In genomic region chr2:48147719-48148118, GRCh38 we compare ENCODE assay signal across 21 cellular contexts.
DNase-seq lines count a peak whose midpoint lies in the region; ATAC-seq, FAIRE-seq and TF ChIP-seq lines count a peak whose summit lies in the region.
"Had no signal": no experiment of that assay in that cellular context is flagged by ENCODE, and none has a peak within 500 bp of the region (broad histone marks: within the 10 kb centered on the region; RNA-seq: fewer than 3 reads in every experiment).

No MANE protein-coding gene starts in this region.

- TF ChIP-seq EP300 in HepG2 (IDR thresholded peaks at IDR 0.05; ENCODE audit: low read depth in 2 of 2, low read length in 2 of 2): no peak
- no peak for TF ChIP-seq EP300 in HepG2 (CRISPR knock-in tag; IDR thresholded peaks at IDR 0.05; ENCODE audit: borderline replicate concordance)

- no peak overlapping the region for H3K4me2 ChIP-seq in HepG2 (ENCODE audit: low read depth, low read length)
- H3K4me2 ChIP-seq: A549, BLaER1 had no signal

- TF ChIP-seq POLR2A in right lobe of liver (IDR thresholded peaks at IDR 0.05) (no peak), HepG2 (IDR thresholded peaks at IDR 0.05; ENCODE audit: insufficient read depth in 1 of 2, low read depth in 2 of 2, low read length in 2 of 2) (no peak)

- in situ Hi-C loops in HepG2 (cut with HindIII; ENCODE audit: extremely low pct_ligation_motif_present, low pct_unique_long_range_greater_than_20kb): no loop called here

- H4K20me1 ChIP-seq in HepG2 (ENCODE audit: insufficient read depth, low read length): no peaks in the 10 kb centered on the region
- H4K20me1 ChIP-seq: BLaER1 had no signal

- no peaks in the 10 kb centered on the region for H3K9me3 Mint-ChIP-seq in MCF 10A (ENCODE audit: unreplicated experiment)
- H3K9me3 Mint-ChIP-seq: HFFc6 had no signal

- H3K4me3 Mint-ChIP-seq in MCF 10A (ENCODE audit: unreplicated experiment): no peak overlapping the region
- H3K4me3 Mint-ChIP-seq: CD14-positive monocyte; CD4-positive, alpha-beta memory T cell; HFFc6 had no signal

- no peaks in the 10 kb centered on the region for H3K4me1 Mint-ChIP-seq in MCF 10A (ENCODE audit: insufficient read depth, unreplicated experiment)

- H3K27me3 Mint-ChIP-seq in MCF 10A (ENCODE audit: insufficient read depth, unreplicated experiment): no peaks in the 10 kb centered on the region
- H3K27me3 Mint-ChIP-seq: CD4-positive, alpha-beta memory T cell had no signal

- no peak overlapping the region for H2AFZ ChIP-seq in HepG2 (ENCODE audit: low read length)

- H3K27ac Mint-ChIP-seq in MCF 10A (ENCODE audit: low read depth, unreplicated experiment): no peak overlapping the region
- H3K27ac Mint-ChIP-seq: CD14-positive monocyte, HFFc6 had no signal

- DNase-seq in right lobe of liver: no peak
- no peak for DNase-seq in HepG2 (ENCODE audit: low spot score)
- peak; percentile 61 for DNase-seq in OCI-M1 (lab: John Stamatoyannopoulos, UW)
- DNase-seq in MCF 10A (ENCODE audit: unreplicated experiment): no peak
- no peak for DNase-seq in NCI-H1417 (lab: John Stamatoyannopoulos, UW)
- DNase-seq in HK-2 (ENCODE audit: unreplicated experiment): no peak
- DNase-seq: CD4-positive, alpha-beta memory T cell; DMS153; DMS79; GF-D8; GOT3; H7; HFFc6; IMR-90 had no signal

- no peaks in the 10 kb centered on the region for H3K9me3 ChIP-seq in right lobe of liver
- H3K9me3 ChIP-seq in HepG2 (ENCODE audit: low read length): no peaks in the 10 kb centered on the region
- H3K9me3 ChIP-seq: A549, BLaER1 had no signal

- H3K27ac ChIP-seq in right lobe of liver: peak overlapping the region in 2 of 3 donors; percentile 25 to 41
- no peak overlapping the region for H3K27ac ChIP-seq in HepG2 (ENCODE audit: extremely low read length, insufficient read depth, low read length)
- H3K27ac ChIP-seq: 22Rv1, A549, BLaER1 had no signal

- intact Hi-C loops in right lobe of liver (cut with DNase I) (no loop called here), HepG2 (cut with micrococcal nuclease; ENCODE audit: unreplicated experiment) (no loop called here), MCF 10A (cut with micrococcal nuclease) (no loop called here)

- H3K4me1 ChIP-seq in right lobe of liver: peaks cover 0 to 11% (median 0%) of the 10 kb centered on the region in 4 donors
- peaks cover 24% of the 10 kb centered on the region for H3K4me1 ChIP-seq in HepG2 (ENCODE audit: insufficient read depth, low read length)
- H3K4me1 ChIP-seq: A549 had no signal

- H3K79me2 ChIP-seq in HepG2 (ENCODE audit: insufficient read depth, low read length): no peaks in the 10 kb centered on the region

- no peak for TF ChIP-seq RAD21 in HepG2 (CRISPR knock-in tag; IDR thresholded peaks at IDR 0.05)

- H3K27me3 ChIP-seq in right lobe of liver (no peaks in the 10 kb centered on the region), HepG2 (ENCODE audit: control insufficient read depth in 1 of 2, insufficient read depth in 2 of 2, low read length in 2 of 2) (no peaks in the 10 kb centered on the region)
- H3K27me3 ChIP-seq: BLaER1 had no signal

- H3K4me3 ChIP-seq in right lobe of liver: no peak overlapping the region
- no peak overlapping the region for H3K4me3 ChIP-seq in HepG2 (replicated peaks in 1 of 3; ENCODE audit: insufficient read depth in 1 of 3, low read depth in 2 of 3, low read length in 3 of 3)
- H3K4me3 ChIP-seq: A549, BLaER1 had no signal

- POLR2A ChIA-PET in HepG2 (lab: Yijun Ruan, JAX): no interaction called here
- POLR2A ChIA-PET in MCF 10A (lab: Yijun Ruan, JAX): no interaction called here

- CTCF ChIA-PET in HepG2 (lab: Yijun Ruan, JAX; ENCODE audit: low intra/inter-chr PET ratio, low total read pairs) (no interaction called here), MCF 10A (lab: Yijun Ruan, JAX) (interaction anchor here (0.6 kb wide), 1 partner anchor 58 kb away, joined by 3 read pairs; no protein-coding TSS in a partner anchor)

- H3K36me3 ChIP-seq in right lobe of liver: no peaks in the 10 kb centered on the region
- no peaks in the 10 kb centered on the region for H3K36me3 ChIP-seq in HepG2 (replicated peaks in 1 of 2; ENCODE audit: control insufficient read depth in 1 of 2, insufficient read depth in 2 of 2, low read length in 2 of 2)
- H3K36me3 ChIP-seq: BLaER1 had no signal

- BruUV-seq in HepG2 (replicated peaks; lab: Mats Ljungman, UMichigan): no TSS peak
- no TSS peak for BruUV-seq in MCF 10A (replicated peaks; lab: Mats Ljungman, UMichigan)

- no peaks in the 10 kb centered on the region for H3K36me3 Mint-ChIP-seq in MCF 10A (ENCODE audit: insufficient read depth, unreplicated experiment)
- H3K36me3 Mint-ChIP-seq: CD4-positive, alpha-beta memory T cell had no signal

- H3K9ac ChIP-seq in HepG2 (ENCODE audit: insufficient read depth, low read depth, low read length): no peak overlapping the region
- H3K9ac ChIP-seq: BLaER1 had no signal

- FAIRE-seq in HepG2 (lab: Jason Lieb, UNC) (no peak), endometrium (lab: Jason Lieb, UNC) (peak; percentile 63)

- ATAC-seq in right lobe of liver (peak; percentile 72 to 90 (median 85)), HepG2 (no peak), HG02623 (IDR thresholded peaks at IDR 0.05; ENCODE audit: unreplicated experiment) (no peak)
- ATAC-seq: A549, HCT116 had no signal

- TF ChIP-seq CTCF in right lobe of liver (IDR thresholded peaks at IDR 0.05): no peak
- no peak for TF ChIP-seq CTCF in HepG2 (CRISPR knock-in tag; IDR thresholded peaks at IDR 0.05)
- TF ChIP-seq CTCF in MCF 10A (IDR thresholded peaks at IDR 0.05; ENCODE audit: unreplicated experiment): no peak

TF ChIP-seq in HepG2, 621 proteins besides CTCF, POLR2A, EP300 and RAD21 (continues in another document):
- TF ChIP-seq BCLAF1 (IDR thresholded peaks at IDR 0.05): no peak
- no peak for TF ChIP-seq RORA (CRISPR knock-in tag; IDR thresholded peaks at IDR 0.05)
- no peak for TF ChIP-seq ZNF749 (CRISPR knock-in tag; IDR thresholded peaks at IDR 0.05; ENCODE audit: borderline replicate concordance)
- no peak for TF ChIP-seq ELF1 (CRISPR knock-in tag; IDR thresholded peaks at IDR 0.05)
- TF ChIP-seq FOXA1 (IDR thresholded peaks at IDR 0.05): no peak
- TF ChIP-seq FOXA1 (CRISPR knock-in tag; IDR thresholded peaks at IDR 0.05): no peak
- TF ChIP-seq ZFP36 (IDR thresholded peaks at IDR 0.05; ENCODE audit: borderline replicate concordance, low read depth, low read length, partially characterized antibody): no peak
- TF ChIP-seq SOX6 (IDR thresholded peaks at IDR 0.05): no peak
- TF ChIP-seq SOX6 (CRISPR knock-in tag; IDR thresholded peaks at IDR 0.05): no peak
- no peak for TF ChIP-seq CSRNP2 (CRISPR knock-in tag; conservative IDR thresholded peaks at IDR 0.05; ENCODE audit: low read depth)
- TF ChIP-seq MED13 (CRISPR knock-in tag; IDR thresholded peaks at IDR 0.05): no peak
- no peak for TF ChIP-seq ZNF549 (CRISPR knock-in tag; IDR thresholded peaks at IDR 0.05)
- no peak for TF ChIP-seq IRF9 (CRISPR knock-in tag; IDR thresholded peaks at IDR 0.05; ENCODE audit: borderline replicate concordance)
- no peak for TF ChIP-seq PHF8 (CRISPR knock-in tag; IDR thresholded peaks at IDR 0.05)
- TF ChIP-seq ZNF562 (CRISPR knock-in tag; IDR thresholded peaks at IDR 0.05; ENCODE audit: borderline replicate concordance): no peak
- TF ChIP-seq ZNF629 (CRISPR knock-in tag; conservative IDR thresholded peaks at IDR 0.05): no peak
- TF ChIP-seq MBD4 (IDR thresholded peaks at IDR 0.05; ENCODE audit: borderline replicate concordance, low read length): no peak

Comparison
In these comparisons a context has a peak if more than half of its experiments do, and no peak if none do; other contexts are left out.
1. ATAC-seq: peak in right lobe of liver (4 of 4); none in HepG2 (single experiment) and HG02623 (single experiment).